Comparison of ENCODE assay signal across 27 cellular contexts in genomic region chr1:169300854-169301253, GRCh38.
"Had no signal": no experiment of that assay in that cellular context is flagged by ENCODE, and none has a peak within 500 bp of the region (broad histone marks: within the 10 kb centered on the region; RNA-seq: fewer than 3 reads in every experiment).

No MANE protein-coding gene starts in this region.

- FAIRE-seq: endometrium, keratinocyte had no signal

- DNase-seq: dermis blood vessel endothelial cell; effector memory CD4-positive, alpha-beta T cell; erythroblast; esophagus squamous epithelium; foreskin melanocyte; glutamatergic neuron; heart right ventricle; hippocampal formation; immature natural killer cell; left ventricle myocardium superior; lower lobe of right lung; naive thymus-derived CD8-positive, alpha-beta T cell; nephron progenitor cell; nucleus accumbens; ovary; posterior cingulate gyrus; psoas muscle; right cardiac atrium; sigmoid colon; stimulated activated CD4-positive, alpha-beta T cell treated with anti-CD3 and anti-CD28 coated beads, Interleukin-2, amount 100 ng/mL, for 24 hours; stimulated activated CD4-positive, alpha-beta T cell treated with anti-CD3 and anti-CD28 coated beads, Interleukin-4, amount 100 ng/mL, for 24 hours; stimulated activated naive CD4-positive, alpha-beta T cell treated with Interleukin-2 at 50 U/mL for 16 hours; stomach; testis; tibial artery had no signal
